Comparison of ENCODE assay signal across 1 cellular context in the genomic region with DNA sequence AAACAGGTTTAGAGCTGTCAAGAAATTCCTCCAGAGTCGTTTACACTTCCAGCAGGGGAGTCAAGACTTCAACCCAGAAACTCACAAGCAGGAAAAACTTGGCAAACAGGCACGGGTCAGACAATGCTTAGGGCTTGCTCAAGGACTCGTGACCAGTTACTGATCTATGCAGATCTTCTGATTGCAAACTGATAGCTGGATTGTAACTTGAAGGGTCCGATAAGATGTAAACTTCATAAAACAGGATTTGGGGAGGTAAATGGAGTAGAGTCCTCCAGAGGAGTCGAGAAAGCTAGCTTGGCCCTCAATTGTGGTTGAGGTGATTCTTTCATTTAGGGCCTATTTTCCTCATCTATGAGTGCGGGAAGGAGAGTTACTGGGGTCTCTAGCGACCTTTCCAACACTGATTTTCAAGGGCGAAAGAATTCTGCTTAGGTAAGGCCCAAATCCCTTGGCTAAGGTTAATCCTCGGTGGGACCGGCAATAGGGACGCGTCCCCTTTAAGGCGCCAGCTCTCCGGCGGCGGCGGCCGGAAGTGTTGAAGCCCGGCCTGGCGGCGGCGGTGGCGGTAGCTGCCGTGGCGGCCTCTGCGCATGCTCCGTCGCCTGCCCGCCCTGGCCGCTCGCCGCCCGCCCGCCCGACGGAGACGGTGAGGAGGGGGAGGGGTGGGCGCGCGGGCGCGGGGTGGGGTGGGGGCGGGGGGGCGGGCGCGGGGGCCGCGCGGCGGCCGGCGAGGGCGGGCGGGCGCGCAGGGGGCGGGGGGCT.
TF ChIP-seq lines count a peak whose summit lies in the region.

A gene with protein sequence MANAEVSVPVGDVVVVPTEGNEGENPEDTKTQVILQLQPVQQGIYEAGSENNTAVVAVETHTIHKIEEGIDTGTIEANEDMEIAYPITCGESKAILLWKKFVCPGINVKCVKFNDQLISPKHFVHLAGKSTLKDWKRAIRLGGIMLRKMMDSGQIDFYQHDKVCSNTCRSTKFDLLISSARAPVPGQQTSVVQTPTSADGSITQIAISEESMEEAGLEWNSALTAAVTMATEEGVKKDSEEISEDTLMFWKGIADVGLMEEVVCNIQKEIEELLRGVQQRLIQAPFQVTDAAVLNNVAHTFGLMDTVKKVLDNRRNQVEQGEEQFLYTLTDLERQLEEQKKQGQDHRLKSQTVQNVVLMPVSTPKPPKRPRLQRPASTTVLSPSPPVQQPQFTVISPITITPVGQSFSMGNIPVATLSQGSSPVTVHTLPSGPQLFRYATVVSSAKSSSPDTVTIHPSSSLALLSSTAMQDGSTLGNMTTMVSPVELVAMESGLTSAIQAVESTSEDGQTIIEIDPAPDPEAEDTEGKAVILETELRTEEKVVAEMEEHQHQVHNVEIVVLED (plus strand): TSS at position 594 of the 765 bp plus-strand sequence. CDS start 14,829 bp downstream, outside the sequence.

TF ChIP-seq in IMR-90, 13 proteins besides CTCF, POLR2A, EP300 and RAD21 (continued from another document):
- TF ChIP-seq, protein P1, sequence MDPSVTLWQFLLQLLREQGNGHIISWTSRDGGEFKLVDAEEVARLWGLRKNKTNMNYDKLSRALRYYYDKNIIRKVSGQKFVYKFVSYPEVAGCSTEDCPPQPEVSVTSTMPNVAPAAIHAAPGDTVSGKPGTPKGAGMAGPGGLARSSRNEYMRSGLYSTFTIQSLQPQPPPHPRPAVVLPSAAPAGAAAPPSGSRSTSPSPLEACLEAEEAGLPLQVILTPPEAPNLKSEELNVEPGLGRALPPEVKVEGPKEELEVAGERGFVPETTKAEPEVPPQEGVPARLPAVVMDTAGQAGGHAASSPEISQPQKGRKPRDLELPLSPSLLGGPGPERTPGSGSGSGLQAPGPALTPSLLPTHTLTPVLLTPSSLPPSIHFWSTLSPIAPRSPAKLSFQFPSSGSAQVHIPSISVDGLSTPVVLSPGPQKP (IDR thresholded peaks at IDR 0.05; ENCODE audit: borderline replicate concordance, low read depth, low read length): 0 out of 2 replicates have a peak, but pooled peaks have one; percentile 39
